ENCODE assay signal across 8 cellular contexts in the genomic region with DNA sequence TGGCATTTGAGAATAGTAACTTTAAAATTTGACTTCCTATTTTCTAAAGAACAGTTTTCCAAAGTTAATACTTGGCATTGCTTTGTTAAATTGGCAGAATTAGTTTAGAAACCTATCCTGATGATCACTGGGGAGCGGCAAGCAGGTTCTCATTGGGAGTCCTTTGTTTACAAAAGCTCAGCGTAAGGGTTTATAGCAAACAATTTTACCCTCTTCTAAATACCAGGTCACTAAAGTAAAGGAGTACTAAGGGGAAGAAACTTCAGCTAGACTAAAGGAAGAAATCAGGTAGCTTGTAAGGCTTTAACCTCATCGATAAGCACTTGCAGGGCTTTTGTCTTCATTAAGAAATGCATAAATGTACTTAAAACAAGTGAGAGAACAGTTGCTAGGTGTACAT.
"Had no signal": no experiment of that assay in that cellular context is flagged by ENCODE, and none has a peak within 500 bp of the region (broad histone marks: within the 10 kb centered on the region; RNA-seq: fewer than 3 reads in every experiment).

No MANE protein-coding gene starts in this region.

- H3K4me3 Mint-ChIP-seq: GM23338, H9 had no signal

- ATAC-seq: GM23338, HepG2 had no signal

- H3K27ac Mint-ChIP-seq: GM23338, H9, IgD-negative memory B cell had no signal

- FAIRE-seq: H1, HepG2 had no signal

- H3K27ac ChIP-seq: HL-60 had no signal

- H3K4me2 ChIP-seq: GM23338 had no signal

- H3K9me3 Mint-ChIP-seq: GM23338, H9, IgD-negative memory B cell had no signal

- H3K27me3 Mint-ChIP-seq: IgD-negative memory B cell had no signal

- H2AFZ ChIP-seq: GM23338 had no signal

- DNase-seq: H9, HCEC 1CT, KG1 had no signal

- H3K4me3 ChIP-seq: GM23338 had no signal
